ENCODE assay signal across 8 cellular contexts in the genomic region with DNA sequence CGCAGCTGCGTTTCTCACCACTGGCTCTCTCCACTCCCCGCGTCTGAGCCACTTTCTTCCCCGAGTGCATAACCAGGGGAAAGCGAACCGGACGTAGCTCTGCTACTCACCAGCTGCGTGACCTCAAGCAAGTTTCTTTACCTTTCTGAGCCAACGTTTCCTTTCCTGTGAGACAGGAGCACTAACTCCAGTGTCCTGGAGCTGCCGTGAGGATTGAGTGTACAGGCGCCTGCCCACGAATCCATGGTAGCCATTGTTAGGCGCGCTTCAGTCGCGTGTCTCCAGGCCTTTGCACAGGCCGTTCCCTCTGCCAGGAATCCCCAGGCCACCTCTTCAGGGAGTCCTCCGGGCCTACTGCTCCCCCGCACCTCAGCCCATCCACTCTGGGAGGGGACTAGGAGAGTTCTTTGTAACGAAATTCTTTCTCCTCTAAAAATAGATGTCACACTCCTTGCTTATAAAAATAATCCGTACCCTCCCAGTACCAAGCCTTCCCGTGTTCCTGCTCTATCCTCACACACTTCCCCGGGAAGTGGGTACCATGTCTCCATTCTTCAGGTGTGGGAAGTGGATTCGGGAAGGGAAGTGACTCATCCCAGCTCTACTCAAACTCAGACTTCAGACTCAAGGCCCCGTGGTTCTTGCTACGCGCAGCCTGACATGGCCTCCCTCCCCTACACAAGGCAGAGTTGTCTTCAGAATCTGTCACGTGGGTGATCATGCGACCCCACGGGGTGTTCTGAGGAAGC. TPM values are rescaled to one million over a fixed set of nuclear protein-coding genes. Genes with fewer than 3 reads are reported as not detected.
A peak's percentile ranks its signal among the peaks of the same experiment; 100 is the strongest.
DNase-seq lines count a peak whose midpoint lies in the region; ATAC-seq and TF ChIP-seq lines count a peak whose summit lies in the region.

No MANE protein-coding gene starts in this region.

- 74% methylated on average over 31 of the region's 31 CpGs for WGBS in smooth muscle cell (ENCODE audit: low lambda C conversion rate)

- intact Hi-C loops in natural killer cell (cut with micrococcal nuclease): loop anchor here (2.0 to 5.0 kb wide), 3 partner anchors 17 to 73 kb away; a partner anchor contains a TSS
- intact Hi-C loops in vagina (cut with DNase I): no loop called here

- H3K9ac ChIP-seq in smooth muscle cell (ENCODE audit: low read depth): no peak overlapping the region

- H3K27me3 Mint-ChIP-seq in natural killer cell (ENCODE audit: low read depth in 2 of 2): peaks cover 6 to 7% of the 10 kb centered on the region in 2 donors

- no peak overlapping the region for H3K4me2 ChIP-seq in smooth muscle cell

- TF ChIP-seq CTCF in GM10266 (IDR thresholded peaks at IDR 0.05; ENCODE audit: control insufficient read depth, insufficient read depth, low read depth, missing control alignments): no peak
- TF ChIP-seq CTCF in natural killer cell (IDR thresholded peaks at IDR 0.05): no peak
- TF ChIP-seq CTCF in vagina (IDR thresholded peaks at IDR 0.05): no peak
- TF ChIP-seq CTCF in smooth muscle cell (IDR thresholded peaks at IDR 0.05; ENCODE audit: borderline replicate concordance, insufficient read depth, poor library complexity, severe bottlenecking): no peak

- no peaks in the 10 kb centered on the region for H3K9me3 ChIP-seq in vagina
- no peaks in the 10 kb centered on the region for H3K9me3 ChIP-seq in smooth muscle cell (replicated peaks; ENCODE audit: low read depth)

- no peaks in the 10 kb centered on the region for H3K9me3 Mint-ChIP-seq in natural killer cell

- no peaks in the 10 kb centered on the region for H3K27me3 ChIP-seq in vagina
- no peaks in the 10 kb centered on the region for H3K27me3 ChIP-seq in smooth muscle cell (ENCODE audit: low read depth)

- H3F3A ChIP-seq in smooth muscle cell (ENCODE audit: low read depth): no peaks in the 10 kb centered on the region

- peak overlapping the region; percentile 86 for H3K4me3 Mint-ChIP-seq in natural killer cell

- peak overlapping the region; percentile 68 to 92 for H3K27ac Mint-ChIP-seq in natural killer cell

- H3K4me1 ChIP-seq in vagina (peaks cover 39% of the 10 kb centered on the region), smooth muscle cell (ENCODE audit: low read depth) (peaks cover 16% of the 10 kb centered on the region)

- no peaks in the 10 kb centered on the region for H3K79me2 ChIP-seq in smooth muscle cell (ENCODE audit: low read depth)

- H2AFZ ChIP-seq in smooth muscle cell (ENCODE audit: low read depth): no peak overlapping the region

- no peaks in the 10 kb centered on the region for H4K20me1 ChIP-seq in smooth muscle cell (ENCODE audit: low read depth)

- peaks cover 27 to 30% of the 10 kb centered on the region in 2 donors for H3K4me1 Mint-ChIP-seq in natural killer cell

- DNase-seq in GM10266 (ENCODE audit: extremely low spot score): peak; percentile 36
- DNase-seq in M059J (ENCODE audit: low read depth): peak; percentile 61
- DNase-seq in activated naive CD8-positive, alpha-beta T cell treated with anti-CD3 and anti-CD28 coated beads, Interleukin-2, amount 50 U/mL, for 16 hours (ENCODE audit: low read depth, low spot score): peak; percentile 44
- no peak for DNase-seq in natural killer cell
- DNase-seq in NCI-H2081 (lab: John Stamatoyannopoulos, UW): no peak
- no peak for DNase-seq in vagina (ENCODE audit: extremely low spot score in 2 of 2)
- DNase-seq in smooth muscle cell (lab: John Stamatoyannopoulos, UW; ENCODE audit: unreplicated experiment): no peak

- H3K4me3 ChIP-seq in vagina (peak overlapping the region in 1 of 2 donors; percentile 26), smooth muscle cell (no peak overlapping the region)

- no peak overlapping the region for H3K27ac ChIP-seq in vagina
- no peak overlapping the region for H3K27ac ChIP-seq in smooth muscle cell (ENCODE audit: low read depth)

- no peaks in the 10 kb centered on the region for H3K36me3 Mint-ChIP-seq in natural killer cell

- TF ChIP-seq POLR2A in vagina (IDR thresholded peaks at IDR 0.05): no peak

- H3K36me3 ChIP-seq in vagina: no peaks in the 10 kb centered on the region
- no peaks in the 10 kb centered on the region for H3K36me3 ChIP-seq in smooth muscle cell (ENCODE audit: low read depth)

- peak; percentile 37 for ATAC-seq in GM21786 (IDR thresholded peaks at IDR 0.05; ENCODE audit: unreplicated experiment)
- peak; percentile 41 to 60 (median 46) for ATAC-seq in natural killer cell

RNA-seq across cellular contexts. Expression of a gene that starts 16.2 kb away (rescaled TPM):
- total RNA-seq in M059J (2014; rRNA removed; shearing (Covaris generic)): not detected in 2 replicates
- total RNA-seq in natural killer cell (not detected), vagina (not detected), smooth muscle cell (3.1 and 3.8 TPM in 2 replicates)
- 0.87 and 1.7 TPM in 2 replicates for polyA plus RNA-seq in smooth muscle cell

Comparison
In these comparisons a context has a peak if more than half of its experiments do, and no peak if none do; other contexts are left out.
1. DNase-seq: peak in GM10266 (single experiment), M059J (single experiment) and activated naive CD8-positive, alpha-beta T cell treated with anti-CD3 and anti-CD28 coated beads, Interleukin-2, amount 50 U/mL, for 16 hours (single experiment); none in natural killer cell (single experiment), NCI-H2081 (0 of 2), vagina (0 of 2) and smooth muscle cell (single experiment).